In genomic region chr10:2852574-2853323, GRCh38 we compare ENCODE assay signal across 21 cellular contexts.
"Had no signal": no experiment of that assay in that cellular context is flagged by ENCODE, and none has a peak within 500 bp of the region (broad histone marks: within the 10 kb centered on the region; RNA-seq: fewer than 3 reads in every experiment).

No MANE protein-coding gene starts in this region.

- DNase-seq: KBM-7; MG63; NCI-H1105; NCI-H1417; NCI-H1436 treated with DMSO at 0.1 percent for 48 hours; NCI-H1694; NCI-H1930; NCI-H2081; NCI-H2171 treated with DMSO at 0.1 percent for 48 hours; NCI-H345; NCI-H446 treated with DMSO at 0.1 percent for 48 hours; NCI-H524; NCI-H526 treated with DMSO at 0.1 percent for 48 hours; NK-92 treated with Interleukin-12 subunit alpha and Interleukin-12 subunit beta, amount 100 ng/mL, for 24 hours; OCI-M1; PC-9; Peyer's patch; SHP77 treated with DMSO at 0.1 percent for 48 hours; SJCRH30; T-helper 2 cell had no signal

- H3K4me3 ChIP-seq: MG63, PC-9, Peyer's patch, SJCRH30 had no signal

- H3K27ac ChIP-seq: HL-60, PC-9, Peyer's patch, SJCRH30 had no signal

- H3K9me3 ChIP-seq: MG63, Peyer's patch, SJCRH30 had no signal

- H3K36me3 ChIP-seq: MG63, Peyer's patch, SJCRH30 had no signal
